Comparison of ENCODE assay signal across 11 cellular contexts in genomic region chr6:113732384-113732966, GRCh38.
DNase-seq lines count a peak whose midpoint lies in the region; ATAC-seq and TF ChIP-seq lines count a peak whose summit lies in the region.
"Had no signal": no experiment of that assay in that cellular context is flagged by ENCODE, and none has a peak within 500 bp of the region (broad histone marks: within the 10 kb centered on the region; RNA-seq: fewer than 3 reads in every experiment).

No MANE protein-coding gene starts in this region.

- no peak overlapping the region for H3K4me3 Mint-ChIP-seq in osteocyte (ENCODE audit: unreplicated experiment)
- no peak overlapping the region for H3K4me3 Mint-ChIP-seq in activated CD4-positive, alpha-beta T cell treated with anti-CD3 and anti-CD28 coated beads for 36 hours

- TF ChIP-seq CTCF in foreskin fibroblast (IDR thresholded peaks at IDR 0.05; ENCODE audit: low read depth, low read length), result no peak
- TF ChIP-seq CTCF in osteocyte (IDR thresholded peaks at IDR 0.05), result peak; percentile 11

- peaks cover 25% of the 10 kb centered on the region for H3K4me1 Mint-ChIP-seq in osteocyte (ENCODE audit: unreplicated experiment)
- H3K4me1 Mint-ChIP-seq in activated CD4-positive, alpha-beta T cell treated with anti-CD3 and anti-CD28 coated beads for 36 hours, result peaks cover 3% of the 10 kb centered on the region

- H3K9me3 Mint-ChIP-seq in osteocyte (ENCODE audit: unreplicated experiment), result no peaks in the 10 kb centered on the region
- no peaks in the 10 kb centered on the region for H3K9me3 Mint-ChIP-seq in activated CD4-positive, alpha-beta T cell treated with anti-CD3 and anti-CD28 coated beads for 36 hours (ENCODE audit: low read depth)

- H3K27ac Mint-ChIP-seq in osteocyte (ENCODE audit: unreplicated experiment), result no peak overlapping the region
- H3K27ac Mint-ChIP-seq in activated CD4-positive, alpha-beta T cell treated with anti-CD3 and anti-CD28 coated beads for 36 hours, result no peak overlapping the region

- DNase-seq in DMS53 treated with DMSO at 0.1 percent for 48 hours (lab: John Stamatoyannopoulos, UW; ENCODE audit: unreplicated experiment) (peak; percentile 42), RPMI7951 (ENCODE audit: low read depth) (peak; percentile 54), foreskin fibroblast (peak; percentile 3 to 50), osteocyte (ENCODE audit: extremely low spot score, unreplicated experiment) (no peak), cerebellar nuclear complex (lab: John Stamatoyannopoulos, UW) (no peak)
- no peak for DNase-seq in activated CD4-positive, alpha-beta T cell treated with anti-CD3 and anti-CD28 coated beads for 36 hours
- no peak for DNase-seq in activated CD8-positive, alpha-beta memory T cell treated with anti-CD3 and anti-CD28 coated beads, Interleukin-2, amount 50 U/mL, for 4 hours
- DNase-seq: activated CD4-positive, alpha-beta T cell treated with anti-CD3 and anti-CD28 coated beads for 48 hours; EL; H7 had no signal

- H3K4me3 ChIP-seq in foreskin fibroblast (ENCODE audit: low read depth in 1 of 2, low read length in 2 of 2), result no peak overlapping the region

- no peaks in the 10 kb centered on the region for H3K27me3 Mint-ChIP-seq in osteocyte (ENCODE audit: unreplicated experiment)
- H3K27me3 Mint-ChIP-seq in activated CD4-positive, alpha-beta T cell treated with anti-CD3 and anti-CD28 coated beads for 36 hours, result peaks cover 10% of the 10 kb centered on the region

- intact Hi-C loops in activated CD4-positive, alpha-beta T cell treated with anti-CD3 and anti-CD28 coated beads for 36 hours (cut with DNase I, micrococcal nuclease), result no loop called here

- POLR2A ChIA-PET in activated CD4-positive, alpha-beta T cell treated with anti-CD3 and anti-CD28 coated beads for 36 hours (lab: Charles Lee), result no interaction called here

- no peaks in the 10 kb centered on the region for H3K36me3 Mint-ChIP-seq in osteocyte (ENCODE audit: unreplicated experiment)
- no peaks in the 10 kb centered on the region for H3K36me3 Mint-ChIP-seq in activated CD4-positive, alpha-beta T cell treated with anti-CD3 and anti-CD28 coated beads for 36 hours (ENCODE audit: low read depth)

- ATAC-seq in GM21390 (IDR thresholded peaks at IDR 0.05; ENCODE audit: unreplicated experiment), result no peak
- ATAC-seq in activated CD4-positive, alpha-beta T cell treated with anti-CD3 and anti-CD28 coated beads for 36 hours, result no peak

- CTCF ChIA-PET in activated CD4-positive, alpha-beta T cell treated with anti-CD3 and anti-CD28 coated beads for 36 hours (lab: Charles Lee), result interaction anchor here (0.8 kb wide), 1 partner anchor 295 kb away, joined by 3 read pairs; no protein-coding TSS in a partner anchor

Comparison
In these comparisons a context has a peak if more than half of its experiments do, and no peak if none do; other contexts are left out.
1. DNase-seq: peak in DMS53 treated with DMSO at 0.1 percent for 48 hours (single experiment), RPMI7951 (single experiment) and foreskin fibroblast (2 of 2); none in osteocyte (single experiment), cerebellar nuclear complex (0 of 2), activated CD4-positive, alpha-beta T cell treated with anti-CD3 and anti-CD28 coated beads for 36 hours (single experiment) and activated CD8-positive, alpha-beta memory T cell treated with anti-CD3 and anti-CD28 coated beads, Interleukin-2, amount 50 U/mL, for 4 hours (single experiment).